ENCODE assay signal across 12 cellular contexts in the genomic region with DNA sequence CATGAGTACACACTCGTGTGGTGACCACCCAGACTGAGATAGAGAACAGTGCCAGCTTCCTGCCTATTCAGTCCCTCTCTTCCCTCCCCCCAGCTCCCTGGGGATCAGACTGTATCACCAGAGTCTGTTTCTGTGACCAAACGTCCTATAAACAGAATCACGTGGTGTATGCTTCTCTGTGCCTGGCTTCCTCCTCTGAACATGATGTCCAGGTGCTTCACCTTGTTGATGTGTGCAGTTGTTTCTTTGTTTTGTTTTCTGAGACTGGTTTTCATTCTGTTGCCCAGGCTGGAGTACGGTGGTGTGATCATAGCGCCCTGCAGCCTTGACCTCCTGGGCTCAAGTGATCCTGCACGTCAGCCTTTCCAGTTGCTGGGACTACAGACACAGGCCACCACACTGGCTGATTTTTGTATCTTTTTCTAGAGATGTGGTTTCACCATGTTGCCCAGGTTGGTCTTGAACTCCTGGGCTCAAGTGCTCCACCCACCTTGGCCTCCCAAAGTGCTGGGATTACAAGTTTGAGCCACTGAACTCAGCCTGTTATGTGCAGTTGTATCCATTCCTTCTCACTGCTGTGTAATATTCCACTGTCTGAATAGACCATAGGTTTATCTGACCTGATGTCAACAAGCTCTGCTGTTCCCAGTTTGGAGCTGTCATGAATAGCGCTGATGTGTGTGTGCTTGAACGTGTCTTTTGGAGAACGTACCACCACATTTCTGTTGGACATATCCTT. TPM values are rescaled to one million over a fixed set of nuclear protein-coding genes. Genes with fewer than 3 reads are reported as not detected.
DNase-seq lines count a peak whose midpoint lies in the region; ATAC-seq and TF ChIP-seq lines count a peak whose summit lies in the region.
"Had no signal": no experiment of that assay in that cellular context is flagged by ENCODE, and none has a peak within 500 bp of the region (broad histone marks: within the 10 kb centered on the region; RNA-seq: fewer than 3 reads in every experiment).

No MANE protein-coding gene starts in this region.

- H3K27me3 ChIP-seq in osteoblast (ENCODE audit: insufficient read depth, low read length), result no peaks in the 10 kb centered on the region
- H3K27me3 ChIP-seq in brain microvascular endothelial cell (replicated peaks), result no peaks in the 10 kb centered on the region

- H3K36me3 ChIP-seq in osteoblast (ENCODE audit: insufficient read depth, low read length), result no peaks in the 10 kb centered on the region
- H3K36me3 ChIP-seq in brain microvascular endothelial cell (replicated peaks), result no peaks in the 10 kb centered on the region

- in situ Hi-C loops in brain microvascular endothelial cell (cut with HindIII; ENCODE audit: low pct_ligation_motif_present, low sequenced_read_pairs), result no loop called here

- H3K4me2 ChIP-seq in osteoblast (ENCODE audit: insufficient read depth, low read length), result no peak overlapping the region

- no peaks in the 10 kb centered on the region for H3K79me2 ChIP-seq in osteoblast (ENCODE audit: insufficient read depth, low read length)

- no peak for TF ChIP-seq CTCF in osteoblast (IDR thresholded peaks at IDR 0.05; ENCODE audit: extremely low read depth, low read depth, low read length)
- TF ChIP-seq CTCF in brain microvascular endothelial cell (IDR thresholded peaks at IDR 0.05; ENCODE audit: low read depth, low read length, missing control alignments), result no peak

- ATAC-seq in HG02678 (IDR thresholded peaks at IDR 0.05; ENCODE audit: unreplicated experiment), result peak; percentile 47

- peak; percentile 53 for DNase-seq in DMS53 (lab: John Stamatoyannopoulos, UW)
- no peak for DNase-seq in DMS53 treated with DMSO at 0.1 percent for 48 hours (lab: John Stamatoyannopoulos, UW; ENCODE audit: unreplicated experiment)
- DNase-seq in NCI-H345 (lab: John Stamatoyannopoulos, UW), result peak; percentile 61
- peak; percentile 80 for DNase-seq in osteoblast (ENCODE audit: insufficient read length, low spot score, missing footprints)
- no peak for DNase-seq in SW480 (ENCODE audit: low spot score)
- no peak for DNase-seq in brain microvascular endothelial cell
- no peak for DNase-seq in amygdala (lab: John Stamatoyannopoulos, UW)
- DNase-seq: activated CD8-positive, alpha-beta memory T cell treated with anti-CD3 and anti-CD28 coated beads for 24 hours; NCI-H1105 treated with DMSO at 0.1 percent for 48 hours had no signal

- no peaks in the 10 kb centered on the region for H3K9me3 ChIP-seq in osteoblast (ENCODE audit: low read depth, low read length)

- peaks cover 12% of the 10 kb centered on the region for H3K4me1 ChIP-seq in osteoblast (ENCODE audit: insufficient read depth, low read length)

- H2AFZ ChIP-seq in osteoblast (ENCODE audit: low read length), result no peak overlapping the region

- no peak overlapping the region for H3K27ac ChIP-seq in osteoblast (ENCODE audit: low read depth, low read length)
- H3K27ac ChIP-seq in brain microvascular endothelial cell, result no peak overlapping the region
- H3K27ac ChIP-seq: 22Rv1 had no signal

- no peaks in the 10 kb centered on the region for H4K20me1 ChIP-seq in osteoblast (ENCODE audit: insufficient read depth, low read length)

- H3K4me3 ChIP-seq in osteoblast (ENCODE audit: insufficient read depth, low read length) (no peak overlapping the region), brain microvascular endothelial cell (ENCODE audit: low read depth, low read length) (no peak overlapping the region)

RNA-seq across cellular contexts. Expression of gene PRM1, which starts 28.9 kb away (rescaled TPM):
- total RNA-seq in osteoblast, result not detected in 2 replicates
- total RNA-seq: dermis microvascular lymphatic vessel endothelial cell had no signal

RNA-seq across cellular contexts. Expression of gene PRM2, which starts 33.8 kb away (rescaled TPM):
- not detected in 2 replicates for total RNA-seq in osteoblast
- total RNA-seq: dermis microvascular lymphatic vessel endothelial cell had no signal

RNA-seq across cellular contexts. Expression of gene RMI2, which starts 35.2 kb away (rescaled TPM):
- 1.4 and 1.8 TPM in 2 replicates for total RNA-seq in osteoblast

RNA-seq across cellular contexts. Expression of gene PRM3, which starts 36.6 kb away (rescaled TPM):
- total RNA-seq in osteoblast, result not detected in 2 replicates
- total RNA-seq: dermis microvascular lymphatic vessel endothelial cell had no signal

RNA-seq across cellular contexts. Expression of gene TNP2, which starts 40.9 kb away (rescaled TPM):
- not detected in 2 replicates for total RNA-seq in osteoblast
- total RNA-seq: dermis microvascular lymphatic vessel endothelial cell had no signal

Comparison
In these comparisons a context has a peak if more than half of its experiments do, and no peak if none do; other contexts are left out.
1. DNase-seq: peak in DMS53 (single experiment), NCI-H345 (single experiment) and osteoblast (single experiment); none in DMS53 treated with DMSO at 0.1 percent for 48 hours (single experiment), SW480 (single experiment), brain microvascular endothelial cell (single experiment) and amygdala (0 of 56).